In the genomic region with DNA sequence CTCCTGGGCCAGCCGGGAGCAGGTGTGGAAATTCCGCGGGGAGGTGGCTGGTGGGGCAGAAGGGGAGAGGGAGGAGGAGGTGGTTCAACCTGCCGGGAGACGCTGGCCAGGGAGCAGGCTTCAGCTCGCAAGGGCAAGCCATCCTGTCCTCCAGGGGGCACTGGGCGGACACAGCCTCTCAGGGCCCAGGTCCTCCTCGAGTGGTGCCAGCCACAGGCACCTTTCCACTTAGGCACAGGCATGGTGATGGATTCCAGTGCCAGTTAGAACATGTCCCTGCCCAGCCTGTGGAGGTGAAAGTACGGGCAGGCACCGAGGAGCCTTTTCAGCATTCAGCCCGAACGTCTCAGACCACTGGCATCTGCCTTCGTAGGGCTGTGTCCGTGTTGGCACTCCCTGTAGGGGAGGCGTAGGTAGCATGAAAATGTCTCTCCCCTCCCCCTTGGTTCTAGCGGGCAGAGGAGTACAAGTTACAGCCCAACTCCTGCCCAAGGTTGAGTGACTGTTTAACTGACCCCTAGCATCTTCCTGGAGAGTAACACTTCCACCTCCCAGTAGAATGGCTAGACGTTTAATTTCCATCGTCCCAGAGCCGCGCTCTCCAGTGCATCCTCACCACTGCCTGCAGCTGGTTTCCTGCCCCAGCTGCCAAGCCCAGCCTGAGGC, we compare ENCODE assay signal across 8 cellular contexts. TPM values are rescaled to one million over a fixed set of nuclear protein-coding genes. Genes with fewer than 3 reads are reported as not detected.
DNase-seq lines count a peak whose midpoint lies in the region; ATAC-seq and TF ChIP-seq lines count a peak whose summit lies in the region.

No MANE protein-coding gene starts in this region.

- no peak overlapping the region for H3K27ac Mint-ChIP-seq in neural crest cell (ENCODE audit: unreplicated experiment)

- H3K27ac ChIP-seq in VCaP: peak overlapping the region; percentile 87

- peak; percentile 92 for TF ChIP-seq CTCF in VCaP (conservative IDR thresholded peaks at IDR 0.05)
- TF ChIP-seq CTCF in fibroblast of villous mesenchyme (IDR thresholded peaks at IDR 0.05; ENCODE audit: insufficient read depth, low read depth, low read length): peak; percentile 46
- TF ChIP-seq CTCF in neural crest cell (conservative IDR thresholded peaks at IDR 0.05): peak; percentile 57

- peaks cover 2% of the 10 kb centered on the region for H3K27me3 Mint-ChIP-seq in neural crest cell (ENCODE audit: low read depth)

- peaks cover 43% of the 10 kb centered on the region for H3K4me1 Mint-ChIP-seq in neural crest cell

- no peaks in the 10 kb centered on the region for H3K9me3 Mint-ChIP-seq in neural crest cell

- peak overlapping the region; percentile 89 for H3K4me3 Mint-ChIP-seq in neural crest cell

- ATAC-seq in HG03342 (IDR thresholded peaks at IDR 0.05; ENCODE audit: unreplicated experiment) (no peak), HG02798 (IDR thresholded peaks at IDR 0.05; ENCODE audit: poor library complexity, unreplicated experiment) (no peak)

- H3K36me3 Mint-ChIP-seq in neural crest cell (ENCODE audit: low read depth): no peaks in the 10 kb centered on the region

- H3K4me3 ChIP-seq in fibroblast of villous mesenchyme (ENCODE audit: low read depth, low read length): peak overlapping the region; percentile 67

- DNase-seq in DMS53 (lab: John Stamatoyannopoulos, UW) (peak; percentile 89), HT1080 (ENCODE audit: low read depth) (peak; percentile 53), fibroblast of villous mesenchyme (ENCODE audit: low read depth) (peak; percentile 51), neural crest cell (ENCODE audit: low read depth, low spot score) (peak; percentile 31)
- no peak for DNase-seq in stimulated activated naive CD4-positive, alpha-beta T cell treated with Interleukin-2 at 50 U/mL for 16 hours (lab: John Stamatoyannopoulos, UW)

RNA-seq across cellular contexts. Expression of a gene that starts 48.9 kb away (rescaled TPM):
- 12.6 and 16.6 TPM in 2 replicates for total RNA-seq in HT1080 (2014; rRNA removed; shearing (Covaris generic))
- polyA plus RNA-seq in HT1080 (2015; cell fraction: cytosol; rRNA removed): 8.2 and 8.6 TPM in 2 replicates
- 8.4 and 10.3 TPM in 2 replicates for polyA plus RNA-seq in HT1080 (2015; cell fraction: nucleus; rRNA removed)
- total RNA-seq in fibroblast of villous mesenchyme (36.4 and 47.9 TPM in 2 replicates), neural crest cell (46.4 and 48.3 TPM in 2 replicates)
